ENCODE assay signal across 10 cellular contexts in the genomic region with DNA sequence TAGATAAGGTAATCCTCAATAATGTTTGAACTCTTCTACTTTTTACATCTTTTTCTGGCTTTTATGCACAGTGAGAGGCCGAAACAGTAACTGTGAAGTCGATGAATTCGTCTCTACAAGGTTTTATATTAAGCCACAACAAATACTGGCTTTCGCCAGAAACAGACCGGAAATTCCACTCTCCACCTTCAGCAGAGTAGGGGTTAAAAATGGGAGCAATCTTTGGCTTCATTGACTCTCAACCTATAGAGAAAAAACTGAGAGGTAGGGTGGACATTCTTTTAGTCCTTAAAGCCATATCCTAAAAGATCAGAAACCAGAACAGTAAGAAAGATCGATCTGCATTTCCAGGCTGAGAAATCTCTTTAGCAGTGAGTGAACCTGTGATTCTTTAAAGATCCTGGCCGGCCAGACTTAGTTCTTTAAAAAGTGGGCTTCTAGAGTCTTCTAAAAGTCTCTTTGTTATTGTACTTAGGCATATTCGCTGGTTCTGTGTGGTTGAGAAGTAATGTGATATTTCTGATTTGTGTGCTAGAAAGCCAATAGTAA.
DNase-seq lines count a peak whose midpoint lies in the region; ATAC-seq, FAIRE-seq and TF ChIP-seq lines count a peak whose summit lies in the region.
"Had no signal": no experiment of that assay in that cellular context is flagged by ENCODE, and none has a peak within 500 bp of the region (broad histone marks: within the 10 kb centered on the region; RNA-seq: fewer than 3 reads in every experiment).

No MANE protein-coding gene starts in this region.

- H3K79me2 ChIP-seq in parathyroid adenoma = no peaks in the 10 kb centered on the region

- TF ChIP-seq CTCF in D721Med (IDR thresholded peaks at IDR 0.05; ENCODE audit: insufficient read depth, missing control alignments) (no peak), NB4 (IDR thresholded peaks at IDR 0.05; ENCODE audit: low read depth, low read length) (no peak), coronary artery (IDR thresholded peaks at IDR 0.05) (no peak), parathyroid adenoma (IDR thresholded peaks at IDR 0.05) (no peak), brain microvascular endothelial cell (IDR thresholded peaks at IDR 0.05; ENCODE audit: low read depth, low read length, missing control alignments) (no peak)

- peak; percentile 35 for FAIRE-seq in D721Med (lab: Jason Lieb, UNC)
- FAIRE-seq: frontal cortex had no signal

- no peaks in the 10 kb centered on the region for H3K9me3 ChIP-seq in parathyroid adenoma (ENCODE audit: control insufficient read depth, low read length)

- H3K4me2 ChIP-seq in parathyroid adenoma (ENCODE audit: low read length) = peak overlapping the region; percentile 89

- H2AFZ ChIP-seq in parathyroid adenoma = peak overlapping the region; percentile 3

- in situ Hi-C loops in brain microvascular endothelial cell (cut with HindIII; ENCODE audit: low pct_ligation_motif_present, low sequenced_read_pairs) = no loop called here

- no peak for TF ChIP-seq POLR2A in NB4 (IDR thresholded peaks at IDR 0.05; ENCODE audit: extremely low read depth, insufficient read length)

- no peaks in the 10 kb centered on the region for H3K4me1 ChIP-seq in parathyroid adenoma

- peak overlapping the region; percentile 91 for H3K4me3 ChIP-seq in NB4 (ENCODE audit: low read depth, low read length)
- H3K4me3 ChIP-seq in coronary artery = peak overlapping the region; percentile 87
- H3K4me3 ChIP-seq in parathyroid adenoma (ENCODE audit: low read depth, low read length) = no peak overlapping the region
- no peak overlapping the region for H3K4me3 ChIP-seq in brain microvascular endothelial cell (ENCODE audit: low read depth, low read length)

- no peak overlapping the region for H3K9ac ChIP-seq in parathyroid adenoma

- peak overlapping the region in 1 of 2 donors; percentile 88 for H3K27ac ChIP-seq in coronary artery
- peak overlapping the region; percentile 22 for H3K27ac ChIP-seq in parathyroid adenoma
- H3K27ac ChIP-seq in brain microvascular endothelial cell = no peak overlapping the region

- no peaks in the 10 kb centered on the region for H3K27me3 ChIP-seq in parathyroid adenoma (ENCODE audit: control insufficient read depth, insufficient read depth, low read length)
- H3K27me3 ChIP-seq in brain microvascular endothelial cell (replicated peaks) = no peaks in the 10 kb centered on the region

- no peak for ATAC-seq in GM21786 (IDR thresholded peaks at IDR 0.05; ENCODE audit: unreplicated experiment)
- ATAC-seq: activated naive CD8-positive, alpha-beta T cell treated with anti-CD3 and anti-CD28 coated beads, Interleukin-2, amount 50 U/mL, for 24 hours had no signal

- DNase-seq in D721Med (ENCODE audit: insufficient read length, low spot score) (no peak), NB4 (ENCODE audit: low read depth) (no peak), coronary artery (ENCODE audit: low spot score) (no peak), T-helper 1 cell (no peak), brain microvascular endothelial cell (no peak), NCI-H2227 (lab: John Stamatoyannopoulos, UW; ENCODE audit: unreplicated experiment) (no peak)
- DNase-seq: activated naive CD8-positive, alpha-beta T cell treated with anti-CD3 and anti-CD28 coated beads, Interleukin-2, amount 50 U/mL, for 24 hours had no signal

- no peaks in the 10 kb centered on the region for H3K36me3 ChIP-seq in parathyroid adenoma (ENCODE audit: control insufficient read depth, insufficient read depth, low read length)
- no peaks in the 10 kb centered on the region for H3K36me3 ChIP-seq in brain microvascular endothelial cell (replicated peaks)

Comparison
In these comparisons a context has a peak if more than half of its experiments do, and no peak if none do; other contexts are left out.
1. H3K4me3 ChIP-seq: peak in NB4 (single experiment) and coronary artery (single experiment); none in parathyroid adenoma (single experiment) and brain microvascular endothelial cell (single experiment).